In the genomic region with DNA sequence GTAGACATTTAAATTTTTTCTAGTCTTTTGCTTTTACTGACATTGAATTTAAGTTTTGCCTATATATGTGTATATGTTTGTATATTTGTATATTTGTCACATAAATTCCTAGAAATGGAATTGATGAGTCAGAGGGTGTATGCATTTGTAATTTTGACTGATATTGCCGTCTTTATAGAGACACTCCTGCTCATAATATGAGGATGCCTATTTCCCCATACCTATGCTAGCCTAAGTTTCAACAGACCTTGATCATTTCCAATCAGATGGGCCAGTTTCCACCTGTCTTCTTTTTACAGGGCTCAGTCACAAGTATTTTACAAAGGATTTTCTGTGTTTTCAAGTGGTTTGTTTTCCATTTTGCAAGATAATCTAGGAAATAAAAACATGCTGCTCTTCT, we compare ENCODE assay signal across 2 cellular contexts.
TF ChIP-seq lines count a peak whose summit lies in the region.

No MANE protein-coding gene starts in this region.

TF ChIP-seq in liver, 16 proteins besides CTCF, POLR2A, EP300 and RAD21 (continued from another document):
- no peak for TF ChIP-seq HNF4G (IDR thresholded peaks at IDR 0.05)
- TF ChIP-seq YY1 (IDR thresholded peaks at IDR 0.05) = no peak
- no peak for TF ChIP-seq EGR1 (IDR thresholded peaks at IDR 0.05; ENCODE audit: low read depth in 2 of 2)
- no peak for TF ChIP-seq FOXA1 (IDR thresholded peaks at IDR 0.05)
- TF ChIP-seq TAF1 (conservative IDR thresholded peaks at IDR 0.05) = no peak
- no peak for TF ChIP-seq ZBTB33 (IDR thresholded peaks at IDR 0.05)
- peak; percentile 25 for TF ChIP-seq SP1 (IDR thresholded peaks at IDR 0.05)
- no peak for TF ChIP-seq NR2F2 (IDR thresholded peaks at IDR 0.05)
- TF ChIP-seq FOXA2 (IDR thresholded peaks at IDR 0.05) = no peak
- TF ChIP-seq, protein P1, sequence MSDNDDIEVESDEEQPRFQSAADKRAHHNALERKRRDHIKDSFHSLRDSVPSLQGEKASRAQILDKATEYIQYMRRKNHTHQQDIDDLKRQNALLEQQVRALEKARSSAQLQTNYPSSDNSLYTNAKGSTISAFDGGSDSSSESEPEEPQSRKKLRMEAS (IDR thresholded peaks at IDR 0.05) = no peak
- peak; percentile 15 to 22 for TF ChIP-seq RXRA (IDR thresholded peaks at IDR 0.05)
- TF ChIP-seq REST (IDR thresholded peaks at IDR 0.05) = no peak
- TF ChIP-seq JUND (IDR thresholded peaks at IDR 0.05) = peak in 1 of 2 donors; percentile 30

TF ChIP-seq in HepG2, 621 proteins besides CTCF, POLR2A, EP300 and RAD21 (continued from another document):
- TF ChIP-seq ZBTB33 (CRISPR knock-in tag; IDR thresholded peaks at IDR 0.05) (no peak), ETV6 (CRISPR knock-in tag; conservative IDR thresholded peaks at IDR 0.05) (no peak), LCORL (IDR thresholded peaks at IDR 0.05) (no peak), LCORL (CRISPR knock-in tag; IDR thresholded peaks at IDR 0.05) (no peak), ZNF383 (CRISPR knock-in tag; IDR thresholded peaks at IDR 0.05; ENCODE audit: borderline replicate concordance) (no peak), BORCS8-MEF2B (CRISPR knock-in tag; IDR thresholded peaks at IDR 0.05) (no peak), AHR (CRISPR knock-in tag; IDR thresholded peaks at IDR 0.05) (no peak), PHF20 (CRISPR knock-in tag; IDR thresholded peaks at IDR 0.05) (no peak), EEA1 (CRISPR knock-in tag; IDR thresholded peaks at IDR 0.05; ENCODE audit: borderline replicate concordance) (no peak), SIN3B (IDR thresholded peaks at IDR 0.05; ENCODE audit: low read length) (no peak), FOXM1 (CRISPR knock-in tag; IDR thresholded peaks at IDR 0.05) (no peak)
TF ChIP-seq in HepG2: peak in this region for 0.
